ENCODE assay signal across 1 cellular context in the genomic region with DNA sequence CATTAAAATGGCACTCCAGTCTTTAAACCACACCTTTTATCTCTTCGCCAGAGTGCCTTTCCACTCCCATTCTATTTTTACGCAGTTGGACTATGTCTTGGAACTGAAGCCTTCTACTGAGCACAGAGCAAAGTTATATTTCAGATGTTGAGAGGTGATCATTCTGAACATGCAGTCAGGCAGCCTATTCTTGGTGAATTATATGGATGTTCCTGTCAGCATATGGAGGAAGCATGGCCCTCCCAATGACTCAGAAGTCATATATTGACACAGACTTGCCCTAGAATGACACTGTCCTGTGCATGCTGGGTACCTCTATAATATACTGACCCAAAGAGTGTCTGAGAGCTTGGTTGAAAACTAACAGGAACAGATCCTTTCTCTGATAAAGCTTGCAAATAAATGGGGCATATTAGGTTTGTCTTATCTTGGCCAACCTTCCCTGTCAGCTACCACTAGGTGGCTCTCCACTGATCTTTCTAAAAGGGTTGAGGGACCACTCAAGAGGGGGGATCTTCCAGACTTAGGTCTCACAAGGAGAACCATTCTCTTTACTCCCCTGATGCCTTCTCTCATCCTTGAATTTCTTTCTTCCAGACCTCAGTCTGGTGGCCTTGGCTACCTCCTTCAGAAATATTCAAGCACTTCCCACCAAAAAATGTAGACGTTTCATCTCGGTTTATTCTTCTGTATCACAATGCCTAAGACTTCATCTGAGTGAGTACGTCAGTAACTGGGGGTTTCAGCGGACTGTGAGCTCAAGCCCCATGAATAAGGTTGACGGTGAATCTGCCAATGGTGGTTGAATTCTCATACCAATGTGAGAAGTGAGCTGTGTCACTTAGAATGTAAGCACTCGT.
TF ChIP-seq lines count a peak whose summit lies in the region.

No MANE protein-coding gene starts in this region.

TF ChIP-seq in WTC11, 78 proteins besides CTCF, POLR2A, EP300 and RAD21 (continued from another document):
- TF ChIP-seq, protein P1, sequence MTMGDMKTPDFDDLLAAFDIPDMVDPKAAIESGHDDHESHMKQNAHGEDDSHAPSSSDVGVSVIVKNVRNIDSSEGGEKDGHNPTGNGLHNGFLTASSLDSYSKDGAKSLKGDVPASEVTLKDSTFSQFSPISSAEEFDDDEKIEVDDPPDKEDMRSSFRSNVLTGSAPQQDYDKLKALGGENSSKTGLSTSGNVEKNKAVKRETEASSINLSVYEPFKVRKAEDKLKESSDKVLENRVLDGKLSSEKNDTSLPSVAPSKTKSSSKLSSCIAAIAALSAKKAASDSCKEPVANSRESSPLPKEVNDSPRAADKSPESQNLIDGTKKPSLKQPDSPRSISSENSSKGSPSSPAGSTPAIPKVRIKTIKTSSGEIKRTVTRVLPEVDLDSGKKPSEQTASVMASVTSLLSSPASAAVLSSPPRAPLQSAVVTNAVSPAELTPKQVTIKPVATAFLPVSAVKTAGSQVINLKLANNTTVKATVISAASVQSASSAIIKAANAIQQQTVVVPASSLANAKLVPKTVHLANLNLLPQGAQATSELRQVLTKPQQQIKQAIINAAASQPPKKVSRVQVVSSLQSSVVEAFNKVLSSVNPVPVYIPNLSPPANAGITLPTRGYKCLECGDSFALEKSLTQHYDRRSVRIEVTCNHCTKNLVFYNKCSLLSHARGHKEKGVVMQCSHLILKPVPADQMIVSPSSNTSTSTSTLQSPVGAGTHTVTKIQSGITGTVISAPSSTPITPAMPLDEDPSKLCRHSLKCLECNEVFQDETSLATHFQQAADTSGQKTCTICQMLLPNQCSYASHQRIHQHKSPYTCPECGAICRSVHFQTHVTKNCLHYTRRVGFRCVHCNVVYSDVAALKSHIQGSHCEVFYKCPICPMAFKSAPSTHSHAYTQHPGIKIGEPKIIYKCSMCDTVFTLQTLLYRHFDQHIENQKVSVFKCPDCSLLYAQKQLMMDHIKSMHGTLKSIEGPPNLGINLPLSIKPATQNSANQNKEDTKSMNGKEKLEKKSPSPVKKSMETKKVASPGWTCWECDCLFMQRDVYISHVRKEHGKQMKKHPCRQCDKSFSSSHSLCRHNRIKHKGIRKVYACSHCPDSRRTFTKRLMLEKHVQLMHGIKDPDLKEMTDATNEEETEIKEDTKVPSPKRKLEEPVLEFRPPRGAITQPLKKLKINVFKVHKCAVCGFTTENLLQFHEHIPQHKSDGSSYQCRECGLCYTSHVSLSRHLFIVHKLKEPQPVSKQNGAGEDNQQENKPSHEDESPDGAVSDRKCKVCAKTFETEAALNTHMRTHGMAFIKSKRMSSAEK (CRISPR knock-in tag; IDR thresholded peaks at IDR 0.05; ENCODE audit: borderline replicate concordance): no peak
- TF ChIP-seq, protein P2, sequence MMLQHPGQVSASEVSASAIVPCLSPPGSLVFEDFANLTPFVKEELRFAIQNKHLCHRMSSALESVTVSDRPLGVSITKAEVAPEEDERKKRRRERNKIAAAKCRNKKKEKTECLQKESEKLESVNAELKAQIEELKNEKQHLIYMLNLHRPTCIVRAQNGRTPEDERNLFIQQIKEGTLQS (CRISPR knock-in tag; conservative IDR thresholded peaks at IDR 0.05): no peak
- no peak for TF ChIP-seq STAT6 (CRISPR knock-in tag; conservative IDR thresholded peaks at IDR 0.05; ENCODE audit: low read depth)
